Comparison of ENCODE assay signal across 8 cellular contexts in the genomic region with DNA sequence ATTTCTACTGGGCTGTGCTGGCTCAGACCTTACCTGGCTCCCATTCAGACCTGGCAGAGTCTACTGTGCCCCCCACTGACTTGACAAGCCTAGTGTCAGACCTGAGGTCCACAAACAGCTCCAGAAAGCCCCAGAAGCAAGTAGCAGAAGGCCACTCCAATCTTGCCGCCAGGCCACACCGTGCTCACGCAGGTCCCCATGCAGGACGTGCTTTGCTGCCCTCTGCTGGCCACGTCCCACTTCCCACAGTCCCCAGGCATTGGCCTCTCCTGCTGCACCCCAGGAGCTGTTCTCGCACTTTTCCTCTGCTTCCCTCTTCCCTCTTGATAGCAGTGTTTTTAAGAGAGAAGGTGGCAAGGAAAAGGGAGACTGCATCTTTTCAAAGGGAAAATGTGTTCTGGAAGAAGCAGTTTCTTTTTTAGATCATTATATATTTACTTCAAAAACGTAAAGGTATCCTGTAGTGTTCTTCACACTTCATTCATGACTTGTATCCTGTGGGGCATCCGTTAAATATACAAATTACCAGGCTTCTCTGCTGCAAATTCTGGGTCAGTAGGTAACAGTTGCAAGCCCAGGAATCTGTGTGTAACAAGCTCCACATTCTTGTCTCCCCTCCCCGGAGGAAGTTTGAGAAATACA.
DNase-seq lines count a peak whose midpoint lies in the region; ATAC-seq and TF ChIP-seq lines count a peak whose summit lies in the region.

No MANE protein-coding gene starts in this region.

- peaks cover 0 to 3% of the 10 kb centered on the region in 2 donors for H3K4me1 ChIP-seq in lung (ENCODE audit: control insufficient read depth in 2 of 2, insufficient read depth in 2 of 2, low read length in 2 of 2)

- no peak overlapping the region for H3K27ac ChIP-seq in lung (ENCODE audit: low read depth in 1 of 2, low read length in 1 of 2)

- peak; percentile 78 for TF ChIP-seq CTCF in lung (IDR thresholded peaks at IDR 0.05; ENCODE audit: control extremely low read depth, extremely low read depth)

- H3K9me3 ChIP-seq in lung (ENCODE audit: control insufficient read depth in 2 of 2, insufficient read depth in 1 of 2, low read length in 1 of 2), result no peaks in the 10 kb centered on the region

- H3K36me3 ChIP-seq in lung (ENCODE audit: control insufficient read depth in 2 of 2, insufficient read depth in 2 of 2, low read length in 2 of 2), result no peaks in the 10 kb centered on the region

- DNase-seq in CMK (ENCODE audit: low read depth), result peak; percentile 52
- peak; percentile 4 for DNase-seq in NCI-H748 treated with DMSO at 0.1 percent for 48 hours (lab: John Stamatoyannopoulos, UW)
- peak; percentile 62 to 74 for DNase-seq in activated CD4-positive, alpha-beta T cell treated with anti-CD3 and anti-CD28 coated beads, Interleukin-2, amount 50 U/mL, for 24 hours (ENCODE audit: low read depth in 1 of 2, low spot score in 1 of 2)
- peak; percentile 30 to 66 for DNase-seq in dermis microvascular lymphatic vessel endothelial cell (ENCODE audit: low read depth in 2 of 2)
- peak; percentile 80 for DNase-seq in lung (ENCODE audit: low spot score)
- DNase-seq in stimulated activated CD8-positive, alpha-beta memory T cell treated with anti-CD3 and anti-CD28 coated beads, Interleukin-12 subunit alpha, Interleukin-12 subunit beta, amount 100 ng/mL, for 4 hours (ENCODE audit: low read depth), result peak; percentile 49

- H3K27me3 ChIP-seq in lung (ENCODE audit: control insufficient read depth, insufficient read depth), result no peaks in the 10 kb centered on the region

- 22 to 23% methylated on average over 9 of the region's 9 CpGs for whole genome bisulfite sequencing in lung, 2 donors

- ATAC-seq in GM19438 (IDR thresholded peaks at IDR 0.05; ENCODE audit: low read depth, unreplicated experiment) (peak; percentile 99), HG03460 (IDR thresholded peaks at IDR 0.05; ENCODE audit: unreplicated experiment) (peak; percentile 99), lung (ENCODE audit: insufficient read depth, low FRiP score) (peak; percentile 95)

- no peak overlapping the region for H3K4me3 ChIP-seq in lung

Comparison
In these comparisons a context has a peak if more than half of its experiments do, and no peak if none do; other contexts are left out.
1. DNase-seq: peak in every context shown above with its lines; median percentile 80 in lung; 68 in activated CD4-positive, alpha-beta T cell treated with anti-CD3 and anti-CD28 coated beads, Interleukin-2, amount 50 U/mL, for 24 hours; 52 in CMK; 49 in stimulated activated CD8-positive, alpha-beta memory T cell treated with anti-CD3 and anti-CD28 coated beads, Interleukin-12 subunit alpha, Interleukin-12 subunit beta, amount 100 ng/mL, for 4 hours; 48 in dermis microvascular lymphatic vessel endothelial cell; 4 in NCI-H748 treated with DMSO at 0.1 percent for 48 hours.